Comparison of ENCODE assay signal across 8 cellular contexts in the genomic region with DNA sequence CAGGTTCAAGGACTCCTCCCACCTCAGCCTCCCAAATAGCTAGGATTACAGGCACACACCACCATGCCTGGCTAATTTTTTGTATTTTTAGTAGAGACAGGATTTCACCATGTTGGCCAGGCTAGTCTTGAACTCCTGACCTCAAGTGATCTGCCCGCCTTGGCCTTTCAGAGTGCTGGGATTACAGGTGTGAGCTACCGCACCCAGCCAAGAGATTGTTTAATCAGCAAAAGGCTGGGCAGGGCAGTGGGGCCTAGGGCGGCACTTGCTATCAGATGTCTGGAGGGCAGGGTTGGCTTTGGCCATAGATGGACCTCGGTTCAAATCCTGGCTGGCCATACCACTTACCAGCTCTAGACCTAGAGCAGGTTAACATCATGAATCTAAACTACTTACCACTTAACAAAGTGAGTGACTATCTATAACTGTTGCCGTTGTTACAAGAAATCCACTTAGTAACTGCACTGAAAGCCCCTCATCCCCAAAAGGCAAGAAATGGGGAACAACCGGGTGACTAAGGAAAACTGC.
A peak's percentile ranks its signal among the peaks of the same experiment; 100 is the strongest.
DNase-seq lines count a peak whose midpoint lies in the region; ATAC-seq and TF ChIP-seq lines count a peak whose summit lies in the region.
"Not testable (repeated sequence)": the region's sequence is repeated elsewhere in the genome, so short reads cannot be mapped to it uniquely, and the experiment has no call there.

No MANE protein-coding gene starts in this region.

- H3K27ac ChIP-seq in HUES64 (ENCODE audit: low read depth, low read length) (peak overlapping the region; percentile 74), colonic mucosa (peak overlapping the region; percentile 23), lower lobe of right lung (peak overlapping the region; percentile 56), skin epidermis (peak overlapping the region; percentile 31 to 87 (median 75)), upper lobe of left lung (peak overlapping the region; percentile 26 to 70 (median 44))

- intact Hi-C loops in colonic mucosa (cut with DNase I); lower lobe of right lung (cut with DNase I): not testable (repeated sequence)

- not testable (repeated sequence) for H3K9ac ChIP-seq in HUES64 (ENCODE audit: low read depth, low read length); colonic mucosa (ENCODE audit: low read depth in 2 of 2, low read length in 2 of 2)

- peak overlapping the region; percentile 99 for H3K27ac Mint-ChIP-seq in T-helper 17 cell
- H3K27ac Mint-ChIP-seq in activated T-helper 17 cell treated with anti-CD3 and anti-CD28 coated beads, Interleukin-2, amount 50 U/mL, for 72 hours, result peak overlapping the region; percentile 100

- peak overlapping the region; percentile 89 for H3K4me3 Mint-ChIP-seq in T-helper 17 cell
- H3K4me3 Mint-ChIP-seq in activated T-helper 17 cell treated with anti-CD3 and anti-CD28 coated beads, Interleukin-2, amount 50 U/mL, for 72 hours, result peak overlapping the region; percentile 92

- WGBS in HUES64, result 87% methylated on average over 6 of the region's 6 CpGs
- WGBS in upper lobe of left lung, 2 donors, result 54 to 80% methylated on average over 1 to 6 of the region's 6 CpGs

- H3K4me1 ChIP-seq in HUES64 (ENCODE audit: insufficient read depth, low read length) (peaks cover 35% of the 10 kb centered on the region), lower lobe of right lung (peaks cover 12% of the 10 kb centered on the region), upper lobe of left lung (peaks cover 11 to 34% (median 30%) of the 10 kb centered on the region in 4 donors)
- not testable (repeated sequence) for H3K4me1 ChIP-seq in colonic mucosa

- TF ChIP-seq POLR2A in upper lobe of left lung (IDR thresholded peaks at IDR 0.05), result not testable (repeated sequence)

- not testable (repeated sequence) for DNase-seq in T-helper 17 cell, colonic mucosa, lower lobe of right lung, upper lobe of left lung

- H3K9me3 Mint-ChIP-seq in activated T-helper 17 cell treated with anti-CD3 and anti-CD28 coated beads, Interleukin-2, amount 50 U/mL, for 72 hours, result not testable (repeated sequence)

- H3K27me3 ChIP-seq in HUES64 (ENCODE audit: insufficient read depth, low read length); colonic mucosa; lower lobe of right lung (ENCODE audit: low read depth); upper lobe of left lung: not testable (repeated sequence)

- not testable (repeated sequence) for H3K36me3 ChIP-seq in HUES64 (ENCODE audit: insufficient read depth, low read length); colonic mucosa; lower lobe of right lung; upper lobe of left lung

- peaks cover 59% of the 10 kb centered on the region for H3K4me1 Mint-ChIP-seq in T-helper 17 cell
- H3K4me1 Mint-ChIP-seq in activated T-helper 17 cell treated with anti-CD3 and anti-CD28 coated beads, Interleukin-2, amount 50 U/mL, for 72 hours, result peaks cover 55% of the 10 kb centered on the region

- not testable (repeated sequence) for TF ChIP-seq EP300 in upper lobe of left lung (IDR thresholded peaks at IDR 0.05)

- ATAC-seq in GM18498 (IDR thresholded peaks at IDR 0.05; ENCODE audit: unreplicated experiment), result peak; percentile 11
- ATAC-seq in T-helper 17 cell; lower lobe of right lung; upper lobe of left lung (ENCODE audit: low FRiP score in 2 of 2): not testable (repeated sequence)
- peak; percentile 43 for ATAC-seq in activated T-helper 17 cell treated with anti-CD3 and anti-CD28 coated beads, Interleukin-2, amount 50 U/mL, for 72 hours (replicated peaks)

- not testable (repeated sequence) for H3K36me3 Mint-ChIP-seq in T-helper 17 cell (ENCODE audit: low read depth)
- H3K36me3 Mint-ChIP-seq in activated T-helper 17 cell treated with anti-CD3 and anti-CD28 coated beads, Interleukin-2, amount 50 U/mL, for 72 hours (ENCODE audit: low read depth), result peaks cover 60% of the 10 kb centered on the region

- not testable (repeated sequence) for H3K27me3 Mint-ChIP-seq in T-helper 17 cell; activated T-helper 17 cell treated with anti-CD3 and anti-CD28 coated beads, Interleukin-2, amount 50 U/mL, for 72 hours

- not testable (repeated sequence) for H3K4me3 ChIP-seq in HUES64 (ENCODE audit: low read length); colonic mucosa; skin epidermis
- H3K4me3 ChIP-seq in lower lobe of right lung, result peak overlapping the region; percentile 32
- peak overlapping the region in 1 of 4 donors; percentile 26 for H3K4me3 ChIP-seq in upper lobe of left lung

- not testable (repeated sequence) for H3K9me3 ChIP-seq in HUES64 (ENCODE audit: insufficient read depth, low read depth, low read length); T-helper 17 cell (ENCODE audit: control insufficient read depth, low read length, poor library complexity, severe bottlenecking); colonic mucosa; lower lobe of right lung; upper lobe of left lung

- not testable (repeated sequence) for TF ChIP-seq CTCF in colonic mucosa (IDR thresholded peaks at IDR 0.05); lower lobe of right lung (IDR thresholded peaks at IDR 0.05); upper lobe of left lung (IDR thresholded peaks at IDR 0.05)

Comparison
In these comparisons a context has a peak if more than half of its experiments do, and no peak if none do; other contexts are left out.
1. H3K27ac ChIP-seq: peak in every context shown above with its lines; median percentile 75 in skin epidermis; 74 in HUES64; 56 in lower lobe of right lung; 44 in upper lobe of left lung; 23 in colonic mucosa.